ENCODE assay signal across 10 cellular contexts in genomic region chr7:94368371-94368791, GRCh38.
DNase-seq lines count a peak whose midpoint lies in the region; ATAC-seq and TF ChIP-seq lines count a peak whose summit lies in the region.
"Had no signal": no experiment of that assay in that cellular context is flagged by ENCODE, and none has a peak within 500 bp of the region (broad histone marks: within the 10 kb centered on the region; RNA-seq: fewer than 3 reads in every experiment).

No MANE protein-coding gene starts in this region.

- H3K9me3 ChIP-seq in RWPE2 (ENCODE audit: severe bottlenecking), result no peaks in the 10 kb centered on the region

- no peaks in the 10 kb centered on the region for H3K9me3 Mint-ChIP-seq in stimulated activated naive B cell treated with anti-CD40 and anti-IgM and Interleukin-4, amounts not matched to agents 10 μg/mL and 1 μg/mL and 100 μg/mL, for 72 hours
- H3K9me3 Mint-ChIP-seq in stimulated activated effector memory CD8-positive, alpha-beta T cell treated with anti-CD3 and anti-CD28 coated beads, Interleukin-12 subunit alpha, Interleukin-12 subunit beta, amount 100 ng/mL, for 72 hours, result no peaks in the 10 kb centered on the region

- TF ChIP-seq CTCF in RWPE2 (IDR thresholded peaks at IDR 0.05; ENCODE audit: poor library complexity, severe bottlenecking) (no peak), foreskin fibroblast (IDR thresholded peaks at IDR 0.05; ENCODE audit: low read depth, low read length) (no peak)

- ATAC-seq in RWPE2 (ENCODE audit: low read depth) (no peak), GM18873 (IDR thresholded peaks at IDR 0.05; ENCODE audit: low FRiP score, unreplicated experiment) (no peak)
- ATAC-seq in stimulated activated naive B cell treated with anti-CD40 and anti-IgM and Interleukin-4, amounts not matched to agents 10 μg/mL and 1 μg/mL and 100 μg/mL, for 72 hours (replicated peaks), result no peak
- ATAC-seq in stimulated activated effector memory CD8-positive, alpha-beta T cell treated with anti-CD3 and anti-CD28 coated beads, Interleukin-12 subunit alpha, Interleukin-12 subunit beta, amount 100 ng/mL, for 72 hours, result no peak
- ATAC-seq: HCT116 had no signal

- no peaks in the 10 kb centered on the region for H3K36me3 ChIP-seq in RWPE2 (ENCODE audit: low read depth)

- H3K27ac ChIP-seq in RWPE2 (ENCODE audit: poor library complexity, severe bottlenecking), result peak overlapping the region; percentile 15

- no peaks in the 10 kb centered on the region for H3K27me3 ChIP-seq in RWPE2 (ENCODE audit: insufficient read depth, poor library complexity, severe bottlenecking)

- no peak overlapping the region for H3K4me3 Mint-ChIP-seq in stimulated activated naive B cell treated with anti-CD40 and anti-IgM and Interleukin-4, amounts not matched to agents 10 μg/mL and 1 μg/mL and 100 μg/mL, for 72 hours
- no peak overlapping the region for H3K4me3 Mint-ChIP-seq in stimulated activated effector memory CD8-positive, alpha-beta T cell treated with anti-CD3 and anti-CD28 coated beads, Interleukin-12 subunit alpha, Interleukin-12 subunit beta, amount 100 ng/mL, for 72 hours

- H3K4me3 ChIP-seq in RWPE2 (ENCODE audit: severe bottlenecking) (no peak overlapping the region), foreskin fibroblast (ENCODE audit: low read depth in 1 of 2, low read length in 2 of 2) (peak overlapping the region; percentile 20 to 25), skeletal muscle cell (ENCODE audit: low read depth, low read length) (peak overlapping the region; percentile 22)

- H3K4me1 ChIP-seq in RWPE2 (ENCODE audit: insufficient read depth, poor library complexity, severe bottlenecking), result no peaks in the 10 kb centered on the region

- DNase-seq in EH (ENCODE audit: low read depth), result peak; percentile 89
- no peak for DNase-seq in RWPE2 (ENCODE audit: low spot score)
- peak; percentile 87 to 95 for DNase-seq in foreskin fibroblast
- peak; percentile 94 for DNase-seq in skeletal muscle cell (ENCODE audit: low read depth)
- no peak for DNase-seq in stimulated activated naive B cell treated with anti-CD40 and anti-IgM and Interleukin-4, amounts not matched to agents 10 μg/mL and 1 μg/mL and 100 μg/mL, for 72 hours
- DNase-seq in activated CD4-positive, CD25-positive, alpha-beta regulatory T cell (lab: John Stamatoyannopoulos, UW), result no peak
- no peak for DNase-seq in stimulated activated effector memory CD8-positive, alpha-beta T cell treated with anti-CD3 and anti-CD28 coated beads, Interleukin-12 subunit alpha, Interleukin-12 subunit beta, amount 100 ng/mL, for 72 hours (ENCODE audit: low spot score in 2 of 2)
- DNase-seq: trophoblast cell had no signal

- H3K27ac Mint-ChIP-seq in stimulated activated naive B cell treated with anti-CD40 and anti-IgM and Interleukin-4, amounts not matched to agents 10 μg/mL and 1 μg/mL and 100 μg/mL, for 72 hours, result no peak overlapping the region
- no peak overlapping the region for H3K27ac Mint-ChIP-seq in stimulated activated effector memory CD8-positive, alpha-beta T cell treated with anti-CD3 and anti-CD28 coated beads, Interleukin-12 subunit alpha, Interleukin-12 subunit beta, amount 100 ng/mL, for 72 hours

- H3K27me3 Mint-ChIP-seq in stimulated activated naive B cell treated with anti-CD40 and anti-IgM and Interleukin-4, amounts not matched to agents 10 μg/mL and 1 μg/mL and 100 μg/mL, for 72 hours, result no peaks in the 10 kb centered on the region

- no peaks in the 10 kb centered on the region for H3K36me3 Mint-ChIP-seq in stimulated activated naive B cell treated with anti-CD40 and anti-IgM and Interleukin-4, amounts not matched to agents 10 μg/mL and 1 μg/mL and 100 μg/mL, for 72 hours
- H3K36me3 Mint-ChIP-seq in stimulated activated effector memory CD8-positive, alpha-beta T cell treated with anti-CD3 and anti-CD28 coated beads, Interleukin-12 subunit alpha, Interleukin-12 subunit beta, amount 100 ng/mL, for 72 hours, result no peaks in the 10 kb centered on the region

- H3K4me1 Mint-ChIP-seq in stimulated activated naive B cell treated with anti-CD40 and anti-IgM and Interleukin-4, amounts not matched to agents 10 μg/mL and 1 μg/mL and 100 μg/mL, for 72 hours, result no peaks in the 10 kb centered on the region
- no peaks in the 10 kb centered on the region for H3K4me1 Mint-ChIP-seq in stimulated activated effector memory CD8-positive, alpha-beta T cell treated with anti-CD3 and anti-CD28 coated beads, Interleukin-12 subunit alpha, Interleukin-12 subunit beta, amount 100 ng/mL, for 72 hours

Comparison
In these comparisons a context has a peak if more than half of its experiments do, and no peak if none do; other contexts are left out.
1. DNase-seq: peak in EH (single experiment), foreskin fibroblast (2 of 2) and skeletal muscle cell (single experiment); none in RWPE2 (single experiment), stimulated activated naive B cell treated with anti-CD40 and anti-IgM and Interleukin-4, amounts not matched to agents 10 μg/mL and 1 μg/mL and 100 μg/mL, for 72 hours (single experiment), activated CD4-positive, CD25-positive, alpha-beta regulatory T cell (0 of 4) and stimulated activated effector memory CD8-positive, alpha-beta T cell treated with anti-CD3 and anti-CD28 coated beads, Interleukin-12 subunit alpha, Interleukin-12 subunit beta, amount 100 ng/mL, for 72 hours (0 of 2).